1 cellular context compared by ENCODE assay signal in genomic region chrX:103429026-103429425, GRCh38. TPM values are rescaled to one million over a fixed set of nuclear protein-coding genes. Genes with fewer than 3 reads are reported as not detected.
"Had no signal": no experiment of that assay in that cellular context is flagged by ENCODE, and none has a peak within 500 bp of the region (broad histone marks: within the 10 kb centered on the region; RNA-seq: fewer than 3 reads in every experiment).

No MANE protein-coding gene starts in this region.

RNA-seq across cellular contexts. Expression of gene BEX3, which starts 52.7 kb away (rescaled TPM):
- total RNA-seq: OCI-LY7 had no signal
